In the genomic region with DNA sequence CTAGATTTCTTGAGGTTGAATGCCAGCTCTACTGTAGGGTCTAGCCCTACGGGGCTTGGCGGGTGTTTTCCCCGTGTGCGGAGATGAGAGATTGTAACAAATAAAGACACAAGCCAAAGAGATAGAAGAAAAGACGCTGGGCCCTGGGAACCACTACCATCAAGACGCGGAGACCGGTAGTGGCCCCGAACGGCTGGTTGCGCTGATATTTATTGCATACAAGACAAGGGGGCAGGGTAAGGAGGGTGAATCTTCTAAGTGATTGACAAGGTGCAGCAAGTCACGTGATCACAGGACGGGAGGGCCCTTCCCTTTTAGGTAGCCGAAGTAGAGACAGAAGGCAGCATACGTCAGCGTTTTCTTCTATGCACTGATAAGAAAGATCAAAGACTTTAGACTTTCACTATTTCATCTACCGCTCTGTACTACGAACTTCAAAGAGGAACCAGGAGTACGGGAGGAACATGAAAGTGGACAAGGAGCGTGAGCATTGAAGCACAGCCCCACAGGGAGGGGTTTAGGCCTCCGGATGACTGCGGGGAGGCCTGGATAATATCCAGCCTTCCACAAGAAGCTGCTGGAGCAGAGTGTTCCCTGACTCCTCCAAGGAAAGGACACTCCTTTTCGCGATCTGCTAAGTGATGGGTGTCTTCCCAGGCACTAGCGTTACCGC, we compare ENCODE assay signal across 1 cellular context.
TF ChIP-seq lines count a peak whose summit lies in the region.

No MANE protein-coding gene starts in this region.

TF ChIP-seq in H1, 55 proteins besides CTCF, POLR2A, EP300 and RAD21:
- TF ChIP-seq, protein P1, sequence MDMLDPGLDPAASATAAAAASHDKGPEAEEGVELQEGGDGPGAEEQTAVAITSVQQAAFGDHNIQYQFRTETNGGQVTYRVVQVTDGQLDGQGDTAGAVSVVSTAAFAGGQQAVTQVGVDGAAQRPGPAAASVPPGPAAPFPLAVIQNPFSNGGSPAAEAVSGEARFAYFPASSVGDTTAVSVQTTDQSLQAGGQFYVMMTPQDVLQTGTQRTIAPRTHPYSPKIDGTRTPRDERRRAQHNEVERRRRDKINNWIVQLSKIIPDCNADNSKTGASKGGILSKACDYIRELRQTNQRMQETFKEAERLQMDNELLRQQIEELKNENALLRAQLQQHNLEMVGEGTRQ (IDR thresholded peaks at IDR 0.05; ENCODE audit: low read length): peak; percentile 68; the same call in 1 of the 2 replicates
- TF ChIP-seq, protein P2, sequence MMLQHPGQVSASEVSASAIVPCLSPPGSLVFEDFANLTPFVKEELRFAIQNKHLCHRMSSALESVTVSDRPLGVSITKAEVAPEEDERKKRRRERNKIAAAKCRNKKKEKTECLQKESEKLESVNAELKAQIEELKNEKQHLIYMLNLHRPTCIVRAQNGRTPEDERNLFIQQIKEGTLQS (IDR thresholded peaks at IDR 0.05; ENCODE audit: insufficient read depth, low read depth, low read length): 0 out of 2 replicates have a peak, but pooled peaks have one; percentile 2
